In the genomic region with DNA sequence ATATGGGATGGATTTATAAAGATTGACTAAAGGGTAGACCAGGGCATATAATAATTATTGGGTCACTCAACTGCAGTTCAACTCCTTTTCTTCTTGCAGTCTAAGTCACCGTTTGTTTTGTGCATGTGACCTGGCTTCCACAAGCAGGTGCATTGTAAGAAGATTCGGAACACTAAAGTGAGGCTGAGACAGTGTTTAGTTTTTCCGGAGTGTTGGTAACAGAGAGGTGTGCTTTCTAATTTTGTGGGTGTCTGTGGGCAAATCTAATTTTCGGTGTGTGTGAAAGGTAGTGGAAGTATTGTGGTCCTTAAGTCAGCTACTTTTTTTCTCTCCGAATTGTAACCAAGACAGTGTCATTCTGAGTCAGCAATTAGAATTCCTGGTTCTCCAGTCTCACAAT, we compare ENCODE assay signal across 6 cellular contexts.
"Had no signal": no experiment of that assay in that cellular context is flagged by ENCODE, and none has a peak within 500 bp of the region (broad histone marks: within the 10 kb centered on the region; RNA-seq: fewer than 3 reads in every experiment).

No MANE protein-coding gene starts in this region.

- H3K36me3 Mint-ChIP-seq: IgD-negative memory B cell had no signal

- H3K4me1 Mint-ChIP-seq: GM23338, H9, IgD-negative memory B cell had no signal

- H3K4me3 ChIP-seq: GM23338 had no signal

- ATAC-seq: GM23338, HepG2 had no signal

- DNase-seq: H9, HCEC 1CT, KBM-7 had no signal

- H3K27me3 Mint-ChIP-seq: IgD-negative memory B cell had no signal

- H3K4me2 ChIP-seq: GM23338 had no signal

- H3K27ac Mint-ChIP-seq: IgD-negative memory B cell had no signal

- H3K9me3 Mint-ChIP-seq: GM23338, H9 had no signal

- H3K4me3 Mint-ChIP-seq: GM23338, H9, IgD-negative memory B cell had no signal
